In the genomic region with DNA sequence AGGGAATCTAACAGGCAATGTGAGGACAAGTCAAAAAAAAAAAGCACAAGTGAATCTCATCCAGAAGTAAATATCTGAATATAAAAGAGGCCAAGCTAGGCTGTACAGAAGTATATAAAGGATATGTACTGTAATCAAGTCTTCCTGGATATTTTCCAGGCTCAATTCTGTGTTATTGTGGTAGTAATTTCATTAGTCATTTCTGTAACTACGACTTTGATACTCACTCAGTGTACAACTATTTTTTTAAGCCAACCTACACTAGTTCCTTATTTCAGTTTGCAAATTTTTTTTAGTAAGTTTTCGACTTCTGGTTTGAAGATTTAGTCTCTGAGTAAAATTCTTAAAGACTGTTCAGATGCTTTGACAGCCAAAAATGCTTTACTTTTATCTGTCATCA, we compare ENCODE assay signal across 22 cellular contexts.
DNase-seq lines count a peak whose midpoint lies in the region; ATAC-seq lines count a peak whose summit lies in the region.
"Had no signal": no experiment of that assay in that cellular context is flagged by ENCODE, and none has a peak within 500 bp of the region (broad histone marks: within the 10 kb centered on the region; RNA-seq: fewer than 3 reads in every experiment).

No MANE protein-coding gene starts in this region.

- DNase-seq in ELR (ENCODE audit: low read depth), result peak; percentile 52
- peak; percentile 53 for DNase-seq in M059J (ENCODE audit: low read depth)
- DNase-seq in epithelial cell of prostate (ENCODE audit: low read depth, low spot score), result peak; percentile 5
- DNase-seq in naive thymus-derived CD4-positive, alpha-beta T cell, result no peak
- DNase-seq in NCI-H82 (lab: John Stamatoyannopoulos, UW), result no peak
- no peak for DNase-seq in activated CD4-positive, alpha-beta T cell treated with anti-CD3 and anti-CD28 coated beads, Interleukin-2, amount 10 ng/mL, durations not matched to agents 24 days and 14 days
- DNase-seq: activated CD8-positive, alpha-beta memory T cell treated with anti-CD3 and anti-CD28 coated beads for 24 hours; BE2C; GDM1; naive B cell; NCI-H2171 treated with DMSO at 0.1 percent for 48 hours; NCI-H748 treated with DMSO at 0.1 percent for 48 hours; pancreas; sigmoid colon; stimulated activated CD4-positive, alpha-beta T cell treated with anti-CD3 and anti-CD28 coated beads, Interleukin-2, amount 100 ng/mL, for 24 hours had no signal

- H3K27me3 Mint-ChIP-seq in naive thymus-derived CD4-positive, alpha-beta T cell, result peaks cover 0 to 5% (median 0%) of the 10 kb centered on the region in 5 donors
- H3K27me3 Mint-ChIP-seq in activated CD4-positive, alpha-beta T cell treated with anti-CD3 and anti-CD28 coated beads, Interleukin-2, amount 10 ng/mL, durations not matched to agents 24 days and 14 days, result no peaks in the 10 kb centered on the region
- H3K27me3 Mint-ChIP-seq: naive B cell had no signal

- H3K4me3 Mint-ChIP-seq in naive thymus-derived CD4-positive, alpha-beta T cell, result no peak overlapping the region
- no peak overlapping the region for H3K4me3 Mint-ChIP-seq in activated CD4-positive, alpha-beta T cell treated with anti-CD3 and anti-CD28 coated beads, Interleukin-2, amount 10 ng/mL, durations not matched to agents 24 days and 14 days
- H3K4me3 Mint-ChIP-seq: activated T-helper 1 cell treated with anti-CD3 and anti-CD28 coated beads, Interleukin-12 subunit alpha, Interleukin-12 subunit beta, Interleukin-2, Interleukin-4 antibody, amounts not matched to agents 30 ng/mL and 10 ng/mL and 1 ng/mL, durations not matched to agents 14 hours and 24 hours and 36 hours; naive B cell; WTC11 had no signal

- H3K4me1 Mint-ChIP-seq in naive thymus-derived CD4-positive, alpha-beta T cell, result peaks cover 0 to 12% (median 4%) of the 10 kb centered on the region in 7 donors
- H3K4me1 Mint-ChIP-seq in activated CD4-positive, alpha-beta T cell treated with anti-CD3 and anti-CD28 coated beads, Interleukin-2, amount 10 ng/mL, durations not matched to agents 24 days and 14 days, result peaks cover 5% of the 10 kb centered on the region
- H3K4me1 Mint-ChIP-seq: naive B cell had no signal

- no peaks in the 10 kb centered on the region for H3K27me3 ChIP-seq in naive thymus-derived CD4-positive, alpha-beta T cell (ENCODE audit: control insufficient read depth in 2 of 2, insufficient read depth in 2 of 2, low read length in 2 of 2)
- H3K27me3 ChIP-seq: BE2C, cardiac muscle cell, pancreas, sigmoid colon had no signal

- no peak overlapping the region for H3K27ac ChIP-seq in epithelial cell of prostate
- H3K27ac ChIP-seq in naive thymus-derived CD4-positive, alpha-beta T cell (ENCODE audit: low read depth, low read length), result no peak overlapping the region
- H3K27ac ChIP-seq: cardiac muscle cell, pancreas, sigmoid colon had no signal

- peak; percentile 38 for ATAC-seq in naive thymus-derived CD4-positive, alpha-beta T cell
- ATAC-seq in HG03442 (IDR thresholded peaks at IDR 0.05; ENCODE audit: unreplicated experiment) (no peak), GM21619 (IDR thresholded peaks at IDR 0.05; ENCODE audit: unreplicated experiment) (no peak)
- ATAC-seq: GM12878, pancreas, WTC11 had no signal

- H3K9me3 ChIP-seq in naive thymus-derived CD4-positive, alpha-beta T cell (ENCODE audit: control insufficient read depth in 2 of 3, low read length in 3 of 3), result no peaks in the 10 kb centered on the region
- H3K9me3 ChIP-seq: BE2C, pancreas, sigmoid colon had no signal

- CTCF ChIA-PET in naive thymus-derived CD4-positive, alpha-beta T cell (lab: Charles Lee), result no interaction called here

- intact Hi-C loops in naive thymus-derived CD4-positive, alpha-beta T cell (cut with micrococcal nuclease), result no loop called here
- intact Hi-C loops in activated CD4-positive, alpha-beta T cell treated with anti-CD3 and anti-CD28 coated beads, Interleukin-2, amount 10 ng/mL, durations not matched to agents 24 days and 14 days (cut with micrococcal nuclease), result no loop called here

- peaks cover 0 to 6% (median 2%) of the 10 kb centered on the region in 11 donors for H3K9me3 Mint-ChIP-seq in naive thymus-derived CD4-positive, alpha-beta T cell
- H3K9me3 Mint-ChIP-seq in activated CD4-positive, alpha-beta T cell treated with anti-CD3 and anti-CD28 coated beads, Interleukin-2, amount 10 ng/mL, durations not matched to agents 24 days and 14 days, result no peaks in the 10 kb centered on the region
- H3K9me3 Mint-ChIP-seq: activated T-helper 1 cell treated with anti-CD3 and anti-CD28 coated beads, Interleukin-12 subunit alpha, Interleukin-12 subunit beta, Interleukin-2, Interleukin-4 antibody, amounts not matched to agents 30 ng/mL and 10 ng/mL and 1 ng/mL, durations not matched to agents 14 hours and 24 hours and 36 hours had no signal

- no peaks in the 10 kb centered on the region for H3K4me1 ChIP-seq in naive thymus-derived CD4-positive, alpha-beta T cell (ENCODE audit: control insufficient read depth in 2 of 2, insufficient read depth in 2 of 2, low read length in 2 of 2)
- H3K4me1 ChIP-seq: pancreas had no signal

- H3K27ac Mint-ChIP-seq in naive thymus-derived CD4-positive, alpha-beta T cell, result peak overlapping the region in 1 of 9 donors; percentile 10
- H3K27ac Mint-ChIP-seq in activated CD4-positive, alpha-beta T cell treated with anti-CD3 and anti-CD28 coated beads, Interleukin-2, amount 10 ng/mL, durations not matched to agents 24 days and 14 days, result no peak overlapping the region
- H3K27ac Mint-ChIP-seq: activated T-helper 1 cell treated with anti-CD3 and anti-CD28 coated beads, Interleukin-12 subunit alpha, Interleukin-12 subunit beta, Interleukin-2, Interleukin-4 antibody, amounts not matched to agents 30 ng/mL and 10 ng/mL and 1 ng/mL, durations not matched to agents 14 hours and 24 hours and 36 hours; naive B cell; WTC11 had no signal

- POLR2A ChIA-PET in naive thymus-derived CD4-positive, alpha-beta T cell (lab: Charles Lee), result no interaction called here

- no peaks in the 10 kb centered on the region for H3K36me3 Mint-ChIP-seq in naive thymus-derived CD4-positive, alpha-beta T cell
- no peaks in the 10 kb centered on the region for H3K36me3 Mint-ChIP-seq in activated CD4-positive, alpha-beta T cell treated with anti-CD3 and anti-CD28 coated beads, Interleukin-2, amount 10 ng/mL, durations not matched to agents 24 days and 14 days (ENCODE audit: low read depth)
- H3K36me3 Mint-ChIP-seq: naive B cell had no signal

- no peak overlapping the region for H3K4me3 ChIP-seq in naive thymus-derived CD4-positive, alpha-beta T cell (ENCODE audit: low read length)
- H3K4me3 ChIP-seq: cardiac muscle cell, GM12878, lung, pancreas, sigmoid colon had no signal

- H3K36me3 ChIP-seq in naive thymus-derived CD4-positive, alpha-beta T cell (ENCODE audit: control insufficient read depth in 2 of 3, insufficient read depth in 3 of 3, low read length in 3 of 3), result no peaks in the 10 kb centered on the region
- H3K36me3 ChIP-seq: BE2C, cardiac muscle cell, pancreas, sigmoid colon had no signal

Comparison
In these comparisons a context has a peak if more than half of its experiments do, and no peak if none do; other contexts are left out.
1. DNase-seq: peak in ELR (single experiment), M059J (single experiment) and epithelial cell of prostate (single experiment); none in naive thymus-derived CD4-positive, alpha-beta T cell (0 of 9), NCI-H82 (single experiment) and activated CD4-positive, alpha-beta T cell treated with anti-CD3 and anti-CD28 coated beads, Interleukin-2, amount 10 ng/mL, durations not matched to agents 24 days and 14 days (single experiment).